ENCODE assay signal across 3 cellular contexts in the genomic region with DNA sequence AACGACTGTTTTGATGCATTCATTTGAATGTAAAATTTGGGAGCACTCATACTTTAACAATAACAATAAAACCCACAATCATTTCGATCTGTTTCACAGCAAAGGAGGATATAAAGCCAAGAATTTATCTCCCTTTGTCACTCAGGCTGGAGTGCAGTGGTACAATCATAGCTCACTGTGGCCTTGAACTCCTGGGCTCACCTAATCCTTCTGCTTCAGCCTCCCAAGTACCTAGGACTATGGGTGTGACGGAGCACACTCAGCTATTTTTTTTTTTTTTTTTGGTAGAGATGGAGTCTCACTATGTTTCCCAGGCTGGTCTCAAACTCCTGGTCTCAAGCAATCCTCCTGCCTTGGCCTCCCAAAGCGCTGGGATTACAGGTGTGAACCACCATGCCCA. TPM values are rescaled to one million over a fixed set of nuclear protein-coding genes. Genes with fewer than 3 reads are reported as not detected.
"Had no signal": no experiment of that assay in that cellular context is flagged by ENCODE, and none has a peak within 500 bp of the region (broad histone marks: within the 10 kb centered on the region; RNA-seq: fewer than 3 reads in every experiment).

No MANE protein-coding gene starts in this region.

RNA-seq across cellular contexts. Expression of a gene that starts 11.3 kb away (rescaled TPM):
- total RNA-seq: activated CD4-positive, alpha-beta memory T cell treated with anti-CD3 and anti-CD28 coated beads, Interleukin-2, amount 10 ng/mL, durations not matched to agents 7 days and 5 days; MCF 10A; T-helper 2 cell treated with Interferon-gamma antibody and Interleukin-4, amounts not matched to agents 100 ng/mL and 5 ng/mL, for 36 hours had no signal
